ENCODE assay signal across 20 cellular contexts in genomic region chr14:68596211-68596610, GRCh38.
"Had no signal": no experiment of that assay in that cellular context is flagged by ENCODE, and none has a peak within 500 bp of the region (broad histone marks: within the 10 kb centered on the region; RNA-seq: fewer than 3 reads in every experiment).

No MANE protein-coding gene starts in this region.

- H3K9me3 ChIP-seq: sigmoid colon, tibial artery, vagina had no signal

- H3K9me3 Mint-ChIP-seq: activated T-helper 1 cell treated with anti-CD3 and anti-CD28 coated beads, Interleukin-12 subunit alpha, Interleukin-12 subunit beta, Interleukin-2, Interleukin-4 antibody, amounts not matched to agents 30 ng/mL and 10 ng/mL and 1 ng/mL, durations not matched to agents 14 hours and 24 hours and 36 hours; endodermal cell; naive B cell had no signal

- DNase-seq: activated CD4-positive, alpha-beta T cell treated with anti-CD3 and anti-CD28 coated beads, Interleukin-2, amount 50 U/mL, for 4 hours; activated gamma-delta T cell treated with Interleukin-2 at 50 U/mL for 16 hours; endodermal cell; foreskin keratinocyte; glutamatergic neuron; hippocampal formation; islet precursor cell; naive B cell; sigmoid colon; stimulated activated CD4-positive, alpha-beta T cell treated with anti-CD3 and anti-CD28 coated beads, Interleukin-2, amount 100 ng/mL, for 24 hours; stimulated activated naive CD4-positive, alpha-beta T cell treated with Interleukin-2 at 50 U/mL for 16 hours; substantia nigra; SW 1271; T-helper 2 cell had no signal

- H3K27me3 ChIP-seq: foreskin keratinocyte, sigmoid colon, tibial artery, vagina had no signal

- H3K4me3 Mint-ChIP-seq: activated naive CD8-positive, alpha-beta T cell; activated T-helper 1 cell treated with anti-CD3 and anti-CD28 coated beads, Interleukin-12 subunit alpha, Interleukin-12 subunit beta, Interleukin-2, Interleukin-4 antibody, amounts not matched to agents 30 ng/mL and 10 ng/mL and 1 ng/mL, durations not matched to agents 14 hours and 24 hours and 36 hours; endodermal cell; naive B cell had no signal

- ATAC-seq: foreskin keratinocyte had no signal

- H3K4me3 ChIP-seq: sigmoid colon, tibial artery, vagina had no signal

- H3K27ac ChIP-seq: epithelial cell of prostate, foreskin keratinocyte, parathyroid adenoma, tibial artery had no signal

- H3K27me3 Mint-ChIP-seq: activated naive CD8-positive, alpha-beta T cell; naive B cell had no signal

- H3K4me1 ChIP-seq: parathyroid adenoma had no signal

- H3K36me3 ChIP-seq: sigmoid colon, tibial artery, vagina had no signal

- H3K27ac Mint-ChIP-seq: activated naive CD8-positive, alpha-beta T cell; activated T-helper 1 cell treated with anti-CD3 and anti-CD28 coated beads, Interleukin-12 subunit alpha, Interleukin-12 subunit beta, Interleukin-2, Interleukin-4 antibody, amounts not matched to agents 30 ng/mL and 10 ng/mL and 1 ng/mL, durations not matched to agents 14 hours and 24 hours and 36 hours; endodermal cell; naive B cell had no signal

- H3K36me3 Mint-ChIP-seq: naive B cell had no signal
